In genomic region chr17:58340623-58340876, GRCh38 we compare ENCODE assay signal across 1 cellular context.
TF ChIP-seq lines count a peak whose summit lies in the region.

No MANE protein-coding gene starts in this region.

TF ChIP-seq in K562, 482 proteins besides CTCF, POLR2A, EP300 and RAD21:
- TF ChIP-seq HNRNPLL (IDR thresholded peaks at IDR 0.05; ENCODE audit: low read depth, low read length, poor library complexity, severe bottlenecking), result no peak
- peak in 1 of 2 experiments; percentile 61; a peak in 1 of 4 replicates for TF ChIP-seq MLLT1 (IDR thresholded peaks at IDR 0.05)
